1 cellular context compared by ENCODE assay signal in the genomic region with DNA sequence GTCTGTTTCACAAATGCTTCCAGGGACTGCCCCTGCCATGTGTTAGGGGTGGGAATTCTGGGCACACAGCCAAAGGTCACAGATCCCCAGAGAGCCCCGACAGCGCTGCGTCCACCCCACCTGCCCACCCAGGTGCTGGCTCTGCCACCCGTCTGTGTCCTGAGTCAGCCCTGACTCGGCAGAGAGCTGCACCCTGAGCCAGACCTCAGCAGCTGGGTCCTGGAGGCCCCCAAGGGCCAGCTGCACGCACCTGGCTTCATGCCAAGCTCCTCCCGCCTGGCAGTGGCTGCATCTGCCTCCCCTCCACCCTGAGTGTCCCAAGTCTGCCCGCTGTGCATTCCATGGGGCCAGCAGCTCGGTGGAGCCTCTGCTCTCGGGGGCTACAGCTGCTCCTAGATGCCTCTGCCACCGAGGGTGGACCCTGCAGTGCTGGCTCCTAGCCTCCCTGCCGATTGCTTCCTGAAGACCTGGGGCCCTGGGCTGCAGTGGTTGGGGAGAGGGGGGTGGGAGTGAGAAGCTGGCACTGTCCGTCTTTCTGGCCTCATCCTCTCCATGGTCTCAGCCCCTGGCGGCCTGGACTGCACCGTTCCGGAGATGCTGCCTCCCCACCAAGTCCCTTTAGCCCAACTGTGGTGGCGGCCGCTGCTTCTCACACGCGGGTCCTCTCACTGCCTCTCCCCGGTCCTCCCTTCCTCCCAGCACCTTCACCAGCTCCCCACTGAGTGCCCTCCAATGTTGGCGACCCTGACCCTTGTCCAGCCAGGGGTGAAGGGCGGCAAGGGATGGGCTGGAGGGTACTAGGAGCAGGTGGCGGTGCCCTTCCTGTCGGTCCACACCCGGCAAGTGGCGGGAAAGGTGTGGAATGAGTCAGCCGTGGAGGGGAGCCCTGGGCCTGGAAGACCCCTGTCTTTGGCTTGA.
TF ChIP-seq lines count a peak whose summit lies in the region.

No MANE protein-coding gene starts in this region.

TF ChIP-seq in HEK293, 187 proteins besides CTCF, POLR2A, EP300 and RAD21 (continued from another document):
- TF ChIP-seq, protein P1, sequence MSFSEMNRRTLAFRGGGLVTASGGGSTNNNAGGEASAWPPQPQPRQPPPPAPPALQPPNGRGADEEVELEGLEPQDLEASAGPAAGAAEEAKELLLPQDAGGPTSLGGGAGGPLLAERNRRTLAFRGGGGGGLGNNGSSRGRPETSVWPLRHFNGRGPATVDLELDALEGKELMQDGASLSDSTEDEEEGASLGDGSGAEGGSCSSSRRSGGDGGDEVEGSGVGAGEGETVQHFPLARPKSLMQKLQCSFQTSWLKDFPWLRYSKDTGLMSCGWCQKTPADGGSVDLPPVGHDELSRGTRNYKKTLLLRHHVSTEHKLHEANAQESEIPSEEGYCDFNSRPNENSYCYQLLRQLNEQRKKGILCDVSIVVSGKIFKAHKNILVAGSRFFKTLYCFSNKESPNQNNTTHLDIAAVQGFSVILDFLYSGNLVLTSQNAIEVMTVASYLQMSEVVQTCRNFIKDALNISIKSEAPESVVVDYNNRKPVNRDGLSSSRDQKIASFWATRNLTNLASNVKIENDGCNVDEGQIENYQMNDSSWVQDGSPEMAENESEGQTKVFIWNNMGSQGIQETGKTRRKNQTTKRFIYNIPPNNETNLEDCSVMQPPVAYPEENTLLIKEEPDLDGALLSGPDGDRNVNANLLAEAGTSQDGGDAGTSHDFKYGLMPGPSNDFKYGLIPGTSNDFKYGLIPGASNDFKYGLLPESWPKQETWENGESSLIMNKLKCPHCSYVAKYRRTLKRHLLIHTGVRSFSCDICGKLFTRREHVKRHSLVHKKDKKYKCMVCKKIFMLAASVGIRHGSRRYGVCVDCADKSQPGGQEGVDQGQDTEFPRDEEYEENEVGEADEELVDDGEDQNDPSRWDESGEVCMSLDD (tag by site-specific recombination; IDR thresholded peaks at IDR 0.05): peak; percentile 87
- TF ChIP-seq ZFP69B (tag by site-specific recombination; IDR thresholded peaks at IDR 0.05) (peak; percentile 65), SCRT2 (tag by site-specific recombination; IDR thresholded peaks at IDR 0.05) (no peak), RBAK (tag by site-specific recombination; IDR thresholded peaks at IDR 0.05) (no peak), ZNF510 (tag by site-specific recombination; IDR thresholded peaks at IDR 0.05; ENCODE audit: insufficient replicate concordance) (no peak), ZNF132 (tag by site-specific recombination; IDR thresholded peaks at IDR 0.05; ENCODE audit: borderline replicate concordance) (no peak), ZNF768 (tag by site-specific recombination; IDR thresholded peaks at IDR 0.05) (no peak), ZBTB17 (tag by site-specific recombination; IDR thresholded peaks at IDR 0.05) (peak; percentile 82), ZNF610 (tag by site-specific recombination; IDR thresholded peaks at IDR 0.05; ENCODE audit: borderline replicate concordance) (no peak), ZNF416 (tag by site-specific recombination; IDR thresholded peaks at IDR 0.05) (no peak)
- TF ChIP-seq, protein P2, sequence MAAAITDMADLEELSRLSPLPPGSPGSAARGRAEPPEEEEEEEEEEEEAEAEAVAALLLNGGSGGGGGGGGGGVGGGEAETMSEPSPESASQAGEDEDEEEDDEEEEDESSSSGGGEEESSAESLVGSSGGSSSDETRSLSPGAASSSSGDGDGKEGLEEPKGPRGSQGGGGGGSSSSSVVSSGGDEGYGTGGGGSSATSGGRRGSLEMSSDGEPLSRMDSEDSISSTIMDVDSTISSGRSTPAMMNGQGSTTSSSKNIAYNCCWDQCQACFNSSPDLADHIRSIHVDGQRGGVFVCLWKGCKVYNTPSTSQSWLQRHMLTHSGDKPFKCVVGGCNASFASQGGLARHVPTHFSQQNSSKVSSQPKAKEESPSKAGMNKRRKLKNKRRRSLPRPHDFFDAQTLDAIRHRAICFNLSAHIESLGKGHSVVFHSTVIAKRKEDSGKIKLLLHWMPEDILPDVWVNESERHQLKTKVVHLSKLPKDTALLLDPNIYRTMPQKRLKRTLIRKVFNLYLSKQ (tag by site-specific recombination; IDR thresholded peaks at IDR 0.05; ENCODE audit: borderline replicate concordance): no peak
- TF ChIP-seq, protein P3, sequence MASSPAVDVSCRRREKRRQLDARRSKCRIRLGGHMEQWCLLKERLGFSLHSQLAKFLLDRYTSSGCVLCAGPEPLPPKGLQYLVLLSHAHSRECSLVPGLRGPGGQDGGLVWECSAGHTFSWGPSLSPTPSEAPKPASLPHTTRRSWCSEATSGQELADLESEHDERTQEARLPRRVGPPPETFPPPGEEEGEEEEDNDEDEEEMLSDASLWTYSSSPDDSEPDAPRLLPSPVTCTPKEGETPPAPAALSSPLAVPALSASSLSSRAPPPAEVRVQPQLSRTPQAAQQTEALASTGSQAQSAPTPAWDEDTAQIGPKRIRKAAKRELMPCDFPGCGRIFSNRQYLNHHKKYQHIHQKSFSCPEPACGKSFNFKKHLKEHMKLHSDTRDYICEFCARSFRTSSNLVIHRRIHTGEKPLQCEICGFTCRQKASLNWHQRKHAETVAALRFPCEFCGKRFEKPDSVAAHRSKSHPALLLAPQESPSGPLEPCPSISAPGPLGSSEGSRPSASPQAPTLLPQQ (tag by site-specific recombination; IDR thresholded peaks at IDR 0.05): peak; percentile 56; the same call in 1 of the 2 replicates
- TF ChIP-seq, protein P4, sequence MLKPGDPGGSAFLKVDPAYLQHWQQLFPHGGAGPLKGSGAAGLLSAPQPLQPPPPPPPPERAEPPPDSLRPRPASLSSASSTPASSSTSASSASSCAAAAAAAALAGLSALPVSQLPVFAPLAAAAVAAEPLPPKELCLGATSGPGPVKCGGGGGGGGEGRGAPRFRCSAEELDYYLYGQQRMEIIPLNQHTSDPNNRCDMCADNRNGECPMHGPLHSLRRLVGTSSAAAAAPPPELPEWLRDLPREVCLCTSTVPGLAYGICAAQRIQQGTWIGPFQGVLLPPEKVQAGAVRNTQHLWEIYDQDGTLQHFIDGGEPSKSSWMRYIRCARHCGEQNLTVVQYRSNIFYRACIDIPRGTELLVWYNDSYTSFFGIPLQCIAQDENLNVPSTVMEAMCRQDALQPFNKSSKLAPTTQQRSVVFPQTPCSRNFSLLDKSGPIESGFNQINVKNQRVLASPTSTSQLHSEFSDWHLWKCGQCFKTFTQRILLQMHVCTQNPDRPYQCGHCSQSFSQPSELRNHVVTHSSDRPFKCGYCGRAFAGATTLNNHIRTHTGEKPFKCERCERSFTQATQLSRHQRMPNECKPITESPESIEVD (tag by site-specific recombination; IDR thresholded peaks at IDR 0.05): no peak
